In the genomic region with DNA sequence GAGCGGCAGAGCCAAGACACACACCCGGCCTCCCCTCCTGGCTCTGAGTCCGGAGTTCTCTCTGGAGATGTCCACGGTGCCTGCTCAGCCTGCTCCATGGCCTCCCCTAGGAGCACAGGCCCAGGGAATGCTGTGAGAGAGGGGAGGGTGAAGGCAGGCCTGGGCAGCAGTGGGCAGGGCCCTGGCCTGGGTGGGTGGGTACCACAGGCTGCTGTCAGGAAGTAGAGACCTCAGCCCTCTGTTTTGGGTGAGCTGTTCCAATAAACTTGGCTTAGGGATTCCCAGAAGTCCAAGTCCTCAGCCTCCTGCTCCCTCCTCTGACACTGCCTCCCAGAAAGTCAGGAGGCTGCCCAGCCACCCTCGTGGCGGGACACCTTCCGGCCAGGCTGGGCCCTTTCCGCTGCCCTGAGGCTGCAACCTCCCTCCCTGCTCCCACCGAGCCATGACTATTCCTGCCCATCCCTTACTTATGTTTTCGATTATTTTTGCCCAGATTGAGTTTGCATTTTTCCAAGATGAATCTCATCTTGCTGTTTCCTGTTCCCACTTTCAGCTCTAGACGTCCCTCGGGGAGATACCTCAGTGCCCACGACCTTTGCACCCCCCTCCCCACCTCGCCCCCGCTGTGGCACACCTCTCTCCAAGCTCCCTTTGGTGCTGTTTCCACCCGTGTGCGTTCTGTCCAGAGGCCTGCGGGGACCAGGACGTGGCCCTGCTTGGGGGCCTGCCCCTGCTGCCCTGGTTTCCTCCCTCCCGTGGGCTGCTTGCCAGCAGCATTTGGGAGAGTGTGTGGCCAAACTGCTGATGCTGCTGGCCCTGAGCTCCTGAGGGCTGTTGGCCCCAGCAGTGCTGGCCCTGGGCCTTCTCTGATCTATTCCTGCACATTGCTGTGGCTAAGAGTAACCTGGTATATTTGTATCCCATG, we compare ENCODE assay signal across 1 cellular context.
TF ChIP-seq lines count a peak whose summit lies in the region.

No MANE protein-coding gene starts in this region.

TF ChIP-seq in H1, 55 proteins besides CTCF, POLR2A, EP300 and RAD21:
- TF ChIP-seq, protein P1, sequence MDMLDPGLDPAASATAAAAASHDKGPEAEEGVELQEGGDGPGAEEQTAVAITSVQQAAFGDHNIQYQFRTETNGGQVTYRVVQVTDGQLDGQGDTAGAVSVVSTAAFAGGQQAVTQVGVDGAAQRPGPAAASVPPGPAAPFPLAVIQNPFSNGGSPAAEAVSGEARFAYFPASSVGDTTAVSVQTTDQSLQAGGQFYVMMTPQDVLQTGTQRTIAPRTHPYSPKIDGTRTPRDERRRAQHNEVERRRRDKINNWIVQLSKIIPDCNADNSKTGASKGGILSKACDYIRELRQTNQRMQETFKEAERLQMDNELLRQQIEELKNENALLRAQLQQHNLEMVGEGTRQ (IDR thresholded peaks at IDR 0.05; ENCODE audit: low read length): no peak
- TF ChIP-seq YY1 (IDR thresholded peaks at IDR 0.05; ENCODE audit: low read depth, low read length) (no peak), SP1 (IDR thresholded peaks at IDR 0.05; ENCODE audit: low read depth, low read length) (no peak), TCF12 (IDR thresholded peaks at IDR 0.05; ENCODE audit: low read depth, low read length) (no peak), BCL11A (IDR thresholded peaks at IDR 0.05; ENCODE audit: low read depth in 2 of 2, low read length in 2 of 2) (no peak), CBX8 (IDR thresholded peaks at IDR 0.05; ENCODE audit: borderline replicate concordance, low read depth, low read length) (no peak), PHF8 (conservative IDR thresholded peaks at IDR 0.05; ENCODE audit: low read depth, low read length) (no peak), JUND (IDR thresholded peaks at IDR 0.05; ENCODE audit: low read length) (no peak), SP4 (IDR thresholded peaks at IDR 0.05; ENCODE audit: low read length) (no peak), ASH2L (IDR thresholded peaks at IDR 0.05; ENCODE audit: low read length) (no peak), BRCA1 (IDR thresholded peaks at IDR 0.05; ENCODE audit: low read depth, low read length) (no peak), GABPA (IDR thresholded peaks at IDR 0.05; ENCODE audit: borderline replicate concordance, insufficient read depth, low read length) (no peak), EZH2 (IDR thresholded peaks at IDR 0.05; ENCODE audit: low read depth, low read length, severe bottlenecking) (no peak), CHD1 (IDR thresholded peaks at IDR 0.05; ENCODE audit: low read depth, low read length) (no peak), HDAC2 (IDR thresholded peaks at IDR 0.05; ENCODE audit: borderline replicate concordance in 1 of 2, low read depth in 2 of 2, low read length in 2 of 2) (no peak), SIX5 (IDR thresholded peaks at IDR 0.05; ENCODE audit: low read depth, low read length) (no peak), SIRT6 (IDR thresholded peaks at IDR 0.05; ENCODE audit: low read length) (no peak)
- TF ChIP-seq, protein P2, sequence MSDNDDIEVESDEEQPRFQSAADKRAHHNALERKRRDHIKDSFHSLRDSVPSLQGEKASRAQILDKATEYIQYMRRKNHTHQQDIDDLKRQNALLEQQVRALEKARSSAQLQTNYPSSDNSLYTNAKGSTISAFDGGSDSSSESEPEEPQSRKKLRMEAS (IDR thresholded peaks at IDR 0.05): no peak
